ENCODE assay signal across 10 cellular contexts in genomic region chr11:7578276-7578955, GRCh38.
DNase-seq lines count a peak whose midpoint lies in the region; ATAC-seq and TF ChIP-seq lines count a peak whose summit lies in the region.
"Had no signal": no experiment of that assay in that cellular context is flagged by ENCODE, and none has a peak within 500 bp of the region (broad histone marks: within the 10 kb centered on the region; RNA-seq: fewer than 3 reads in every experiment).

No MANE protein-coding gene starts in this region.

- peak overlapping the region; percentile 84 for H2AFZ ChIP-seq in ACC112 (ENCODE audit: low read length, unreplicated experiment)

- intact Hi-C loops in dendritic cell treated with granulocyte-macrophage colony-stimulating factor and Interleukin-4, amounts not matched to agents 40 ng/mL and 50 ng/mL, for 4 days (cut with micrococcal nuclease): no loop called here

- H3K27ac Mint-ChIP-seq in HFFc6 (peak overlapping the region; percentile 90), neural crest cell (ENCODE audit: unreplicated experiment) (peak overlapping the region; percentile 91)
- peak overlapping the region; percentile 46 for H3K27ac Mint-ChIP-seq in dendritic cell treated with granulocyte-macrophage colony-stimulating factor and Interleukin-4, amounts not matched to agents 40 ng/mL and 50 ng/mL, for 4 days

- no peaks in the 10 kb centered on the region for H3K79me2 ChIP-seq in ACC112 (ENCODE audit: control insufficient read depth, insufficient read depth, low read length, unreplicated experiment)

- DNase-seq in HFFc6: no peak
- no peak for DNase-seq in neural crest cell (ENCODE audit: low read depth, low spot score)
- no peak for DNase-seq in Ammon's horn (ENCODE audit: low spot score)
- no peak for DNase-seq in HuH-7.5 (ENCODE audit: low spot score)
- DNase-seq: NCI-H187 treated with DMSO at 0.1 percent for 48 hours; stimulated activated CD8-positive, alpha-beta memory T cell treated with anti-CD3 and anti-CD28 coated beads, Interleukin-4, amount 100 ng/mL, for 48 hours had no signal

- ATAC-seq in HG02938 (IDR thresholded peaks at IDR 0.05; ENCODE audit: unreplicated experiment) (no peak), HG02763 (IDR thresholded peaks at IDR 0.05; ENCODE audit: unreplicated experiment) (no peak)

- peaks cover 14% of the 10 kb centered on the region; the same call in 1 of the 2 replicates for H3K27me3 ChIP-seq in ACC112 (ENCODE audit: insufficient read depth, low read length)

- H3K36me3 ChIP-seq in ACC112 (ENCODE audit: insufficient read depth, low read length): no peaks in the 10 kb centered on the region

- H3K4me3 Mint-ChIP-seq in HFFc6 (peak overlapping the region; percentile 87), neural crest cell (peak overlapping the region; percentile 78)
- H3K4me3 Mint-ChIP-seq in dendritic cell treated with granulocyte-macrophage colony-stimulating factor and Interleukin-4, amounts not matched to agents 40 ng/mL and 50 ng/mL, for 4 days: peak overlapping the region; percentile 13

- H3K36me3 Mint-ChIP-seq in HFFc6 (ENCODE audit: low read depth) (no peaks in the 10 kb centered on the region), neural crest cell (ENCODE audit: low read depth) (no peaks in the 10 kb centered on the region)
- H3K36me3 Mint-ChIP-seq in dendritic cell treated with granulocyte-macrophage colony-stimulating factor and Interleukin-4, amounts not matched to agents 40 ng/mL and 50 ng/mL, for 4 days (ENCODE audit: low read depth): peaks cover 82% of the 10 kb centered on the region

- H3K27me3 Mint-ChIP-seq in HFFc6 (ENCODE audit: insufficient read depth) (no peaks in the 10 kb centered on the region), neural crest cell (ENCODE audit: low read depth) (no peaks in the 10 kb centered on the region)
- peaks cover 11% of the 10 kb centered on the region for H3K27me3 Mint-ChIP-seq in dendritic cell treated with granulocyte-macrophage colony-stimulating factor and Interleukin-4, amounts not matched to agents 40 ng/mL and 50 ng/mL, for 4 days

- TF ChIP-seq CTCF in HFFc6 (IDR thresholded peaks at IDR 0.05): no peak
- TF ChIP-seq CTCF in neural crest cell (conservative IDR thresholded peaks at IDR 0.05): no peak

- H3K4me3 ChIP-seq in ACC112 (ENCODE audit: low read depth, low read length): peak overlapping the region; percentile 57

- no peak overlapping the region for H3K27ac ChIP-seq in ACC112 (ENCODE audit: low read depth, low read length)

- no peaks in the 10 kb centered on the region for H3K9me3 Mint-ChIP-seq in HFFc6
- H3K9me3 Mint-ChIP-seq in dendritic cell treated with granulocyte-macrophage colony-stimulating factor and Interleukin-4, amounts not matched to agents 40 ng/mL and 50 ng/mL, for 4 days: no peaks in the 10 kb centered on the region
- H3K9me3 Mint-ChIP-seq in neural crest cell: no peaks in the 10 kb centered on the region

- peaks cover 79% of the 10 kb centered on the region for H3K4me1 Mint-ChIP-seq in HFFc6 (ENCODE audit: low read depth)
- peaks cover 71% of the 10 kb centered on the region for H3K4me1 Mint-ChIP-seq in dendritic cell treated with granulocyte-macrophage colony-stimulating factor and Interleukin-4, amounts not matched to agents 40 ng/mL and 50 ng/mL, for 4 days (ENCODE audit: low read depth)
- peaks cover 62% of the 10 kb centered on the region for H3K4me1 Mint-ChIP-seq in neural crest cell

- H3K4me1 ChIP-seq in ACC112 (ENCODE audit: control insufficient read depth, insufficient read depth, low read length, unreplicated experiment): peaks cover 21% of the 10 kb centered on the region

Comparison
In these comparisons a context has a peak if more than half of its experiments do, and no peak if none do; other contexts are left out.
1. H3K4me3 Mint-ChIP-seq: peak in every context shown above with its lines; median percentile 87 in HFFc6; 78 in neural crest cell; 13 in dendritic cell treated with granulocyte-macrophage colony-stimulating factor and Interleukin-4, amounts not matched to agents 40 ng/mL and 50 ng/mL, for 4 days.